15 cellular contexts compared by ENCODE assay signal in the genomic region with DNA sequence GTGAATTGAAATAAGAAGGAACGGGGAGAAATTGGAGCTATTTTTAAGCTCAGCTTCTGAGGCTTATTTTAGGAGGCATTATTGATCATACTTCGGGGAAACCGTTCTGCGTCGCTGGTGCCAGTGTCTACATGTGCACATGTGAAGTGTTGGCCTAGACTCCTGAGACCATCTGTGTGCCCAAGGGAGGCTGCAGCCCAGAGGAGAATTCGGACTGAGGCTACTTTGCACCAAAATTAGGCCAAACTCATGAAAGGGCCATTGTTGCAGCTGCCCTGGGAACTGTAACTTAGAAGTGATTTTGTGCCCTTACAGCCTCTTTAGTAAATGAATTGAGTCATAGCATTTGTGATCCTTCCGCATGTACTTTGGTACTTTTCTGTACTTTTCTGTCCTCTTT.
"Had no signal": no experiment of that assay in that cellular context is flagged by ENCODE, and none has a peak within 500 bp of the region (broad histone marks: within the 10 kb centered on the region; RNA-seq: fewer than 3 reads in every experiment).

No MANE protein-coding gene starts in this region.

- H3K36me3 ChIP-seq: esophagus squamous epithelium, left lung, thoracic aorta had no signal

- H3K27ac ChIP-seq: left lung, thoracic aorta had no signal

- H3K9me3 ChIP-seq: esophagus squamous epithelium, left lung, thoracic aorta had no signal

- ATAC-seq: activated CD8-positive, alpha-beta T cell treated with anti-CD3 and anti-CD28 coated beads, Interleukin-2, amount 10 ng/mL, durations not matched to agents 7 days and 5 days; left lung; natural killer cell treated with Interleukin-12 subunit alpha and Interleukin-12 subunit beta and Interleukin-15 and Interleukin-18, amount 100 ng/mL, for 72 hours; stimulated activated naive CD8-positive, alpha-beta T cell treated with anti-CD3 and anti-CD28 coated beads, Interleukin-15, amount 100 ng/mL, for 72 hours had no signal

- H3K4me3 ChIP-seq: esophagus squamous epithelium, left lung, thoracic aorta had no signal

- H3K4me1 ChIP-seq: left lung had no signal

- DNase-seq: activated CD8-positive, alpha-beta memory T cell treated with anti-CD3 and anti-CD28 coated beads, Interleukin-2, amount 50 U/mL, for 48 hours; activated CD8-positive, alpha-beta T cell treated with anti-CD3 and anti-CD28 coated beads, Interleukin-2, amount 10 ng/mL, durations not matched to agents 7 days and 5 days; activated naive CD4-positive, alpha-beta T cell treated with Interleukin-2 at 50 U/mL for 16 hours; esophagus squamous epithelium; foreskin fibroblast; left lung; occipital lobe; stimulated activated CD4-positive, alpha-beta T cell treated with anti-CD3 and anti-CD28 coated beads, Interleukin-12 subunit alpha, Interleukin-12 subunit beta, amount 100 ng/mL, for 4 hours; stimulated activated CD4-positive, alpha-beta T cell treated with anti-CD3 and anti-CD28 coated beads, Interleukin-4, amount 100 ng/mL, for 1 hour; stimulated activated CD8-positive, alpha-beta memory T cell treated with anti-CD3 and anti-CD28 coated beads, Interleukin-4, amount 100 ng/mL, for 48 hours; stimulated activated naive CD8-positive, alpha-beta T cell treated with anti-CD3 and anti-CD28 coated beads, Interleukin-15, amount 100 ng/mL, for 72 hours; SW 1271; T1000 had no signal

- H3K27me3 ChIP-seq: esophagus squamous epithelium, left lung had no signal
